26 cellular contexts compared by ENCODE assay signal in the genomic region with DNA sequence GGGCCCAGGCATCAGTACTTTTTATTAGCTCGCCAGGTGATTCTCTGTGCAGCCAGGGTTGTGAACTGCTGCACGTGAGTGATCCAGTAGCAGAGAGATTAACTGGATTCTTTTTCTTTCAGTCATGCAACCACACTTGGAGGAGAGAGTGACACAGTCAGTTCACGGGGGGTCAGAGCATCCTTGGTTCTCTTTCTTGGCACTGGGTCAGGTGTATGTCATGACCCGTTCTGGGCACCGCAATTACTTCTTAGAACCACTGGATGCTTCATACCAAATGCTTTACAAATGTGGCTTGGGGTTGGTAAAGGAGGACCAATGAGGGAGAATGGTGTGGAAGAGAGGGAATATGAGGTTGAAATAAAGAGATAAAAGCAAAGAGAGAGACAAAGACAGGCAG.
"Had no signal": no experiment of that assay in that cellular context is flagged by ENCODE, and none has a peak within 500 bp of the region (broad histone marks: within the 10 kb centered on the region; RNA-seq: fewer than 3 reads in every experiment).

No MANE protein-coding gene starts in this region.

- H3K4me1 ChIP-seq: colonic mucosa, gastroesophageal sphincter, prostate gland, right atrium auricular region, tibial artery had no signal

- H3K4me3 ChIP-seq: colonic mucosa, dorsolateral prefrontal cortex, gastroesophageal sphincter, heart left ventricle, ovary, prostate gland, right atrium auricular region, tibial artery had no signal

- H3K36me3 ChIP-seq: colonic mucosa, gastroesophageal sphincter, heart left ventricle, neutrophil, ovary, prostate gland, right atrium auricular region, tibial artery, WERI-Rb-1 had no signal

- DNase-seq: activated CD4-positive, alpha-beta T cell treated with anti-CD3 and anti-CD28 coated beads, Interleukin-2, amount 10 ng/mL, durations not matched to agents 7 days and 5 days; activated CD4-positive, CD25-positive, alpha-beta regulatory T cell treated with anti-CD3 and anti-CD28 coated beads, Interleukin-2, amount 50 U/mL, for 72 hours; activated CD8-positive, alpha-beta memory T cell treated with anti-CD3 and anti-CD28 coated beads, Interleukin-2, amount 10 ng/mL, durations not matched to agents 7 days and 5 days; activated CD8-positive, alpha-beta T cell treated with anti-CD3 and anti-CD28 coated beads for 36 hours; activated gamma-delta T cell; activated T-cell treated with anti-CD3 and anti-CD28 coated beads for 4 hours; amniotic stem cell; colonic mucosa; dorsolateral prefrontal cortex; effector memory CD8-positive, alpha-beta T cell; heart left ventricle; islet precursor cell; left colon; ovary; stimulated activated CD4-positive, alpha-beta T cell treated with anti-CD3 and anti-CD28 coated beads, Interleukin-12 subunit alpha, Interleukin-12 subunit beta, amount 100 ng/mL, for 4 hours; stimulated activated CD4-positive, alpha-beta T cell treated with anti-CD3 and anti-CD28 coated beads, Interleukin-4, amount 100 ng/mL, for 4 hours; stimulated activated naive CD8-positive, alpha-beta T cell treated with anti-CD3 and anti-CD28 coated beads, Interleukin-15, amount 100 ng/mL, for 72 hours; tibial artery; WERI-Rb-1 had no signal

- H3K9me3 Mint-ChIP-seq: effector memory CD8-positive, alpha-beta T cell; memory B cell had no signal

- H3K4me3 Mint-ChIP-seq: activated CD4-positive, alpha-beta T cell treated with anti-CD3 and anti-CD28 coated beads, Interleukin-2, amount 10 ng/mL, durations not matched to agents 7 days and 5 days; activated CD8-positive, alpha-beta memory T cell treated with anti-CD3 and anti-CD28 coated beads, Interleukin-2, amount 10 ng/mL, durations not matched to agents 7 days and 5 days; activated CD8-positive, alpha-beta T cell treated with anti-CD3 and anti-CD28 coated beads for 36 hours; activated T-helper 1 cell treated with anti-CD3 and anti-CD28 coated beads, Interleukin-12 subunit alpha, Interleukin-12 subunit beta, Interleukin-2, Interleukin-4 antibody, amounts not matched to agents 30 ng/mL and 10 ng/mL and 1 ng/mL, durations not matched to agents 14 hours and 24 hours and 36 hours; effector memory CD8-positive, alpha-beta T cell; memory B cell; nephron; stimulated activated naive CD8-positive, alpha-beta T cell treated with anti-CD3 and anti-CD28 coated beads, Interleukin-15, amount 100 ng/mL, for 72 hours had no signal

- H3K9me3 ChIP-seq: colonic mucosa, gastroesophageal sphincter, neutrophil, ovary, prostate gland, tibial artery had no signal

- H3K27ac Mint-ChIP-seq: activated CD4-positive, alpha-beta T cell treated with anti-CD3 and anti-CD28 coated beads, Interleukin-2, amount 10 ng/mL, durations not matched to agents 7 days and 5 days; activated CD8-positive, alpha-beta memory T cell treated with anti-CD3 and anti-CD28 coated beads, Interleukin-2, amount 10 ng/mL, durations not matched to agents 7 days and 5 days; activated CD8-positive, alpha-beta T cell treated with anti-CD3 and anti-CD28 coated beads for 36 hours; activated T-helper 1 cell treated with anti-CD3 and anti-CD28 coated beads, Interleukin-12 subunit alpha, Interleukin-12 subunit beta, Interleukin-2, Interleukin-4 antibody, amounts not matched to agents 30 ng/mL and 10 ng/mL and 1 ng/mL, durations not matched to agents 14 hours and 24 hours and 36 hours; effector memory CD8-positive, alpha-beta T cell; memory B cell; nephron; stimulated activated naive CD8-positive, alpha-beta T cell treated with anti-CD3 and anti-CD28 coated beads, Interleukin-15, amount 100 ng/mL, for 72 hours had no signal

- H3K27me3 ChIP-seq: colonic mucosa, dorsolateral prefrontal cortex, gastroesophageal sphincter, heart left ventricle, neutrophil, ovary, right atrium auricular region, tibial artery had no signal

- H3K27ac ChIP-seq: colonic mucosa, dorsolateral prefrontal cortex, gastroesophageal sphincter, heart left ventricle, neutrophil, ovary, prostate gland, right atrium auricular region, tibial artery, WERI-Rb-1 had no signal

- H3K4me1 Mint-ChIP-seq: memory B cell, nephron had no signal

- H3K27me3 Mint-ChIP-seq: activated CD4-positive, alpha-beta T cell treated with anti-CD3 and anti-CD28 coated beads, Interleukin-2, amount 10 ng/mL, durations not matched to agents 7 days and 5 days; activated CD8-positive, alpha-beta memory T cell treated with anti-CD3 and anti-CD28 coated beads, Interleukin-2, amount 10 ng/mL, durations not matched to agents 7 days and 5 days; activated CD8-positive, alpha-beta T cell treated with anti-CD3 and anti-CD28 coated beads for 36 hours; effector memory CD8-positive, alpha-beta T cell; memory B cell; stimulated activated naive CD8-positive, alpha-beta T cell treated with anti-CD3 and anti-CD28 coated beads, Interleukin-15, amount 100 ng/mL, for 72 hours had no signal

- H3K36me3 Mint-ChIP-seq: memory B cell had no signal
